26 cellular contexts compared by ENCODE assay signal in the genomic region with DNA sequence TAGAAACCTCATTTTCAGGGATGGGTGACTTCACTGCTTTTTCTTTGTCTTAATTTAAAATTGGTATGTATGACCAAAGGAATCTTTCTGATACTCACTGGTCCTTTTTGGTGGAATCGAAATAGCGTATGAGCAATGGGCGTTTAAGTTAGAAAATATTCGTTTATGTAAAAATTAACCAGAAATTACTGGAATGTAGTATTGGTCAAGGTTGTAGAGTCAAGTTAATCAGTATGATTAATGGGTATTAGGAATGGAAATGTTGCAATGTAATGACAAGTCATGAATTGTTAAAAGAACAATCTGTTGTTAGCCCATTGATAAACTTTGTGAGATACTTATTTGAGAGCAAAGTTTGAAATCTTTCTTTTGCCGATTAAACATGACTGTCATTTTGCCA.
"Had no signal": no experiment of that assay in that cellular context is flagged by ENCODE, and none has a peak within 500 bp of the region (broad histone marks: within the 10 kb centered on the region; RNA-seq: fewer than 3 reads in every experiment).

No MANE protein-coding gene starts in this region.

- H2AFZ ChIP-seq: neural progenitor cell had no signal

- H3K9ac ChIP-seq: neural progenitor cell had no signal

- H3K27me3 ChIP-seq: neural progenitor cell had no signal

- ATAC-seq: activated naive CD4-positive, alpha-beta T cell treated with anti-CD3 and anti-CD28 coated beads, Interleukin-2, amount 50 U/mL, for 72 hours; activated T-helper 17 cell treated with anti-CD3 and anti-CD28 coated beads, Interleukin-2, amount 50 U/mL, for 72 hours; natural killer cell; sciatic nerve; stimulated activated naive CD8-positive, alpha-beta T cell treated with anti-CD3 and anti-CD28 coated beads, Interleukin-15, Interleukin-2, amounts not matched to agents 100 U/mL and 50 U/mL, for 24 hours had no signal

- H3K36me3 ChIP-seq: neural progenitor cell had no signal

- H3K4me2 ChIP-seq: neural progenitor cell had no signal

- H3K27ac ChIP-seq: coronary artery, dorsolateral prefrontal cortex, neural progenitor cell, skin epidermis had no signal

- H3K4me3 ChIP-seq: coronary artery, dorsolateral prefrontal cortex, neural progenitor cell, skin epidermis had no signal

- DNase-seq: activated CD4-positive, alpha-beta memory T cell treated with anti-CD3 and anti-CD28 coated beads for 36 hours; activated CD4-positive, alpha-beta T cell treated with anti-CD3 and anti-CD28 coated beads, Interleukin-2, amount 10 ng/mL, durations not matched to agents 24 days and 14 days; activated CD4-positive, CD25-positive, alpha-beta regulatory T cell treated with anti-CD3 and anti-CD28 coated beads, Interleukin-2, amount 50 U/mL, for 72 hours; activated CD8-positive, alpha-beta memory T cell treated with anti-CD3 and anti-CD28 coated beads, Interleukin-2, amount 50 U/mL, for 4 hours; activated naive CD4-positive, alpha-beta T cell; activated T-cell treated with anti-CD3 and anti-CD28 coated beads, Interleukin-2, amount 50 U/mL, for 24 hours; cerebellar nuclear complex; dorsolateral prefrontal cortex; effector memory CD4-positive, alpha-beta T cell; erythroblast; head of caudate nucleus; hippocampal formation; kidney; mesenchymal stem cell; natural killer cell; occipital lobe; stimulated activated CD4-positive, alpha-beta T cell treated with anti-CD3 and anti-CD28 coated beads, Interleukin-12 subunit alpha, Interleukin-12 subunit beta, amount 100 ng/mL, for 4 hours; stimulated activated CD4-positive, alpha-beta T cell treated with anti-CD3 and anti-CD28 coated beads, Interleukin-4, amount 100 ng/mL, for 1 hour; stimulated activated naive CD8-positive, alpha-beta T cell treated with anti-CD3 and anti-CD28 coated beads, Interleukin-15, Interleukin-2, amounts not matched to agents 100 U/mL and 50 U/mL, for 24 hours; T-helper 2 cell had no signal
